In genomic region chr18:66317243-66318090, GRCh38 we compare ENCODE assay signal across 1 cellular context.
TF ChIP-seq lines count a peak whose summit lies in the region.

No MANE protein-coding gene starts in this region.

TF ChIP-seq in SK-N-SH, 30 proteins besides CTCF, POLR2A, EP300 and RAD21 (continued from another document):
- no peak for TF ChIP-seq USF1 (IDR thresholded peaks at IDR 0.05; ENCODE audit: borderline replicate concordance, low read depth)
- no peak for TF ChIP-seq MXI1 (IDR thresholded peaks at IDR 0.05; ENCODE audit: low read depth, low read length)
- TF ChIP-seq YY1 (IDR thresholded peaks at IDR 0.05; ENCODE audit: low read depth): no peak
- TF ChIP-seq RFX5 (IDR thresholded peaks at IDR 0.05; ENCODE audit: low read length): no peak
